1 cellular context compared by ENCODE assay signal in the genomic region with DNA sequence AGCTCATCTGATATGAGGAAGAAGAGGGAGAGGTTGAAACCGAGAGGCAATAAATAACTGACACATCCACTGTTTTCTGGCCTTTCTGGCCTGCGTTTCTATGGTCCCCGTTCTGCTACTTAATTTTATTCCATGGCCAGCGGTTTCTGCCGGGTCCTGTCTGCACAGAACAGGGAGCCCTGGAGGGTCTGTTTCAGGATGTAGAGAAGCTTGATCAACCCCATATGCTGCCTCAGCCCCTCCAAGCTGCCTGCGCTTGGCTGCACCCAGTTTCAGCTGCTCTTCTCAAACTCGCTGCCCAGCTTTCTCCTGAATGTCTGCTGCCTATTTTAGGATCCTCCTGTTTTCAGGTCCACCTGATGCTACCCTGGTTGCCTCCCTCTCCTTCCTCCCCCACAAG.
TF ChIP-seq lines count a peak whose summit lies in the region.

No MANE protein-coding gene starts in this region.

TF ChIP-seq in H1, 55 proteins besides CTCF, POLR2A, EP300 and RAD21:
- no peak for TF ChIP-seq SAP30 (IDR thresholded peaks at IDR 0.05; ENCODE audit: insufficient read depth, insufficient replicate concordance, low read length)
- no peak for TF ChIP-seq JUN (IDR thresholded peaks at IDR 0.05; ENCODE audit: low read depth, low read length)
- TF ChIP-seq SP2 (IDR thresholded peaks at IDR 0.05; ENCODE audit: low read length): no peak
- no peak for TF ChIP-seq ZNF274 (IDR thresholded peaks at IDR 0.05; ENCODE audit: borderline replicate concordance, extremely low read depth, low read length)
- no peak for TF ChIP-seq POLR2AphosphoS5 (IDR thresholded peaks at IDR 0.05; ENCODE audit: low read depth, low read length)
- TF ChIP-seq POU5F1 (IDR thresholded peaks at IDR 0.05; ENCODE audit: low read depth, low read length): no peak
- TF ChIP-seq SUZ12 (IDR thresholded peaks at IDR 0.05; ENCODE audit: low read length): no peak
- TF ChIP-seq TAF7 (optimal IDR thresholded peaks at IDR 0.05; ENCODE audit: borderline replicate concordance, low read depth, low read length): no peak
- no peak for TF ChIP-seq JUND (IDR thresholded peaks at IDR 0.05; ENCODE audit: low read length)
- TF ChIP-seq EGR1 (IDR thresholded peaks at IDR 0.05; ENCODE audit: borderline replicate concordance, low read depth, low read length): no peak
- no peak for TF ChIP-seq SP4 (IDR thresholded peaks at IDR 0.05; ENCODE audit: low read length)
- no peak for TF ChIP-seq CBX8 (IDR thresholded peaks at IDR 0.05; ENCODE audit: borderline replicate concordance, low read depth, low read length)
- TF ChIP-seq, protein P1, sequence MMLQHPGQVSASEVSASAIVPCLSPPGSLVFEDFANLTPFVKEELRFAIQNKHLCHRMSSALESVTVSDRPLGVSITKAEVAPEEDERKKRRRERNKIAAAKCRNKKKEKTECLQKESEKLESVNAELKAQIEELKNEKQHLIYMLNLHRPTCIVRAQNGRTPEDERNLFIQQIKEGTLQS (IDR thresholded peaks at IDR 0.05; ENCODE audit: insufficient read depth, low read depth, low read length): no peak
- TF ChIP-seq TBP (IDR thresholded peaks at IDR 0.05; ENCODE audit: low read depth, low read length): no peak
- TF ChIP-seq CTBP2 (IDR thresholded peaks at IDR 0.05; ENCODE audit: borderline replicate concordance, insufficient read depth, insufficient read length, low read length): no peak
